Comparison of ENCODE assay signal across 18 cellular contexts in the genomic region with DNA sequence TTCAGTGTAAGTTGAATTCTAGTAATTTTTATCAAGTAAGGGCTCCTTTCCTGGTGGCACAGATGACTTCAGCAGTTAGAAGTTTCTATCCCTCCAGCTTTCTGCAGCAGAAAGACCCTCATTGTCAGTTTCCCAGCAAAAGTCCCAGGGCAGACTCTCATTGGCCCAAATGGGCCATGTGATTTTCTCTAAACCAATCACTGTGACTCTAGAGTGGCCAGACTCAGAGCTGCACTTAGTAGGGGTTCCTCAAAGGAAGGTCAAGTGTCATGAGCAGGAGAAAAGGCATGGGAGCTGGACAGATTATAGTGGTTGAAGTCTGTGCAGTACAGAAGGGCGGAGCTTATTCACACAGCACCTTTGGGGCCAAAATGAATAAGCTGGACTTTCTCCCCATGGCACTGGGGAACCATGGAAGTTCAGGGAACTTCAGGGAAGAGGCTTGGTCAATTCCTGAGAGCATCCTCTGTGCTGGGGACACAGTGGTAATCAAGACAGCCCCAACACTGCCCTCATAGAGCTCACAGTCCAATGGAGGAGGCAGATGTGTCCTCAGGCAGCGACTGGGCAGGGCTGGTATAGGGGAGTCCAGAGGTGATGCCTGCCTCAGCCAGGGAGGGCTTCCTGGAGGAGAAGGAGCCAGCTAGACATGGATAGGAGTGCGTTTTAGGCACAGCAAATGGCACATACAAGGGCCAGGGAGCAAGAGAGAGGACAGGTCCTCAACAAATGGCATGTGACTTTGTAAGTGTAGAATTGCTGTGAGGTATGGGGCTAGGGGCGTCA. TPM values are rescaled to one million over a fixed set of nuclear protein-coding genes. Genes with fewer than 3 reads are reported as not detected.
"Had no signal": no experiment of that assay in that cellular context is flagged by ENCODE, and none has a peak within 500 bp of the region (broad histone marks: within the 10 kb centered on the region; RNA-seq: fewer than 3 reads in every experiment).

No MANE protein-coding gene starts in this region.

- H3K27ac Mint-ChIP-seq: activated T-helper 17 cell treated with anti-CD3 and anti-CD28 coated beads, Interleukin-2, amount 50 U/mL, for 72 hours; endodermal cell; natural killer cell; stimulated activated naive CD8-positive, alpha-beta T cell treated with anti-CD3 and anti-CD28 coated beads, Interleukin-15, Interleukin-2, amounts not matched to agents 100 ng/mL and 50 ng/mL, for 24 hours had no signal

- H3K4me1 ChIP-seq: ascending aorta, breast epithelium, left lung had no signal

- H3K4me3 Mint-ChIP-seq: activated T-helper 17 cell treated with anti-CD3 and anti-CD28 coated beads, Interleukin-2, amount 50 U/mL, for 72 hours; endodermal cell; natural killer cell; stimulated activated naive CD8-positive, alpha-beta T cell treated with anti-CD3 and anti-CD28 coated beads, Interleukin-15, Interleukin-2, amounts not matched to agents 100 ng/mL and 50 ng/mL, for 24 hours had no signal

- H3K9me3 Mint-ChIP-seq: natural killer cell; stimulated activated naive CD8-positive, alpha-beta T cell treated with anti-CD3 and anti-CD28 coated beads, Interleukin-15, Interleukin-2, amounts not matched to agents 100 ng/mL and 50 ng/mL, for 24 hours had no signal

- H3K27me3 ChIP-seq: ascending aorta, breast epithelium had no signal

- H3K4me1 Mint-ChIP-seq: endodermal cell had no signal

- DNase-seq: activated CD4-positive, CD25-positive, alpha-beta regulatory T cell treated with anti-CD3 and anti-CD28 coated beads, Interleukin-2, amount 50 U/mL, for 72 hours; activated naive CD4-positive, alpha-beta T cell treated with Interleukin-2 at 50 U/mL for 16 hours; endodermal cell; islet precursor cell; left lung; mesenchymal stem cell; natural killer cell; nucleus accumbens; stimulated activated CD4-positive, alpha-beta T cell treated with anti-CD3 and anti-CD28 coated beads, Interleukin-4, amount 100 ng/mL, for 4 hours; stimulated activated CD8-positive, alpha-beta memory T cell treated with anti-CD3 and anti-CD28 coated beads, Interleukin-4, amount 100 ng/mL, for 48 hours; T-helper 9 cell had no signal

- H3K27me3 Mint-ChIP-seq: activated T-helper 17 cell treated with anti-CD3 and anti-CD28 coated beads, Interleukin-2, amount 50 U/mL, for 72 hours; stimulated activated naive CD8-positive, alpha-beta T cell treated with anti-CD3 and anti-CD28 coated beads, Interleukin-15, Interleukin-2, amounts not matched to agents 100 ng/mL and 50 ng/mL, for 24 hours had no signal

- H3K36me3 Mint-ChIP-seq: natural killer cell had no signal

- ATAC-seq: activated T-helper 17 cell treated with anti-CD3 and anti-CD28 coated beads, Interleukin-2, amount 50 U/mL, for 72 hours; left lung had no signal

- H3K4me2 ChIP-seq: smooth muscle cell had no signal

- H3K4me3 ChIP-seq: ascending aorta, breast epithelium, left lung, smooth muscle cell had no signal

- H3K9me3 ChIP-seq: ascending aorta, breast epithelium, left lung had no signal

- H3K27ac ChIP-seq: ascending aorta, breast epithelium, left lung had no signal

RNA-seq across cellular contexts. Expression of gene CKM, which starts 18.3 kb away (rescaled TPM):
- total RNA-seq: activated T-helper 17 cell treated with anti-CD3 and anti-CD28 coated beads, Interleukin-2, amount 50 U/mL, for 72 hours; ascending aorta; breast epithelium; dermis microvascular lymphatic vessel endothelial cell; natural killer cell; smooth muscle cell; temporal lobe had no signal
- polyA plus RNA-seq: smooth muscle cell had no signal

RNA-seq across cellular contexts. Expression of gene KLC3, which starts 36.2 kb away (rescaled TPM):
- total RNA-seq: ascending aorta, natural killer cell had no signal

RNA-seq across cellular contexts. Expression of gene EXOC3L2, which starts 59.1 kb away (rescaled TPM):
- total RNA-seq: activated T-helper 17 cell treated with anti-CD3 and anti-CD28 coated beads, Interleukin-2, amount 50 U/mL, for 72 hours had no signal
